In the genomic region with DNA sequence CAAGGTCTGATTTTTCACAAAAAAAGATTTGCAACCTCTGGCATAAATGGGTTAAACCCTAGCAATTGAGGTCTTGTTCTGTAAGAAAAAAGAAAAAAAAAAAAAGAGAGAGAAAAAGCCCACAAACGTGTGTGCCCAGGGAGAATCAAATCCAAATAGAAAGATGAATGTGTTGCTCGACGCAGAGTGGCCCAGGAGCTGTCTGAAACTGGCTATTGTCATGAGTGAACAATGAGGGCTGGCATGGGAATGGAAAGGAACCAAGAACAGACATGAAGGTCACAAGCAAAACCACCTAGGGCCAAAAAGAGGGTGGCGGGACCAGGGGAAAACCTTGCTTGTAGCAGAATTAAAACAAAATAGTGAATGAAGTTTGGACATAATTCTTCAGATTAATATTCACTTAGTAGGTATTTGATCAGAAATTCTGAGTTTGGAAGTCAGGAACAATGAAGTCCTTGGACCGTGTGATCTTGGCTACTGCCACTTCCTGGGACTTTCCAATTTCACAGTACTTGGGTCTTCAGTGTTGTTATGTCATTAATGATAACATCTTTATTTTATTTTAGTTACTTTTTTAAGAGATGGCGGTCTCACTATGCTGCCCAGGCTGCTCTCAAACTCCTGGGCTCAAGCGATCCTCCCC, we compare ENCODE assay signal across 9 cellular contexts. TPM values are rescaled to one million over a fixed set of nuclear protein-coding genes. Genes with fewer than 3 reads are reported as not detected.
DNase-seq lines count a peak whose midpoint lies in the region; ATAC-seq and TF ChIP-seq lines count a peak whose summit lies in the region.
"Had no signal": no experiment of that assay in that cellular context is flagged by ENCODE, and none has a peak within 500 bp of the region (broad histone marks: within the 10 kb centered on the region; RNA-seq: fewer than 3 reads in every experiment).

No MANE protein-coding gene starts in this region.

- no peaks in the 10 kb centered on the region for H3K27me3 ChIP-seq in foreskin keratinocyte

- H3K27me3 Mint-ChIP-seq in stimulated activated memory B cell treated with anti-CD40 and anti-IgM and Interleukin-4, amounts not matched to agents 10 μg/mL and 1 μg/mL and 100 μg/mL, for 72 hours, result no peaks in the 10 kb centered on the region

- DNase-seq in DMS53 (lab: John Stamatoyannopoulos, UW) (peak; percentile 58), DMS53 treated with DMSO at 0.1 percent for 48 hours (lab: John Stamatoyannopoulos, UW; ENCODE audit: unreplicated experiment) (no peak), foreskin keratinocyte (no peak), NCI-H1092 (lab: John Stamatoyannopoulos, UW) (no peak), NCI-H1048 (lab: John Stamatoyannopoulos, UW) (no peak), D341Med (ENCODE audit: low spot score) (no peak)
- DNase-seq: 8988T had no signal

- peak overlapping the region; percentile 82 for H3K27ac ChIP-seq in foreskin keratinocyte

- H3K4me1 Mint-ChIP-seq in stimulated activated memory B cell treated with anti-CD40 and anti-IgM and Interleukin-4, amounts not matched to agents 10 μg/mL and 1 μg/mL and 100 μg/mL, for 72 hours, result peaks cover 58% of the 10 kb centered on the region

- H3K27ac Mint-ChIP-seq in stimulated activated memory B cell treated with anti-CD40 and anti-IgM and Interleukin-4, amounts not matched to agents 10 μg/mL and 1 μg/mL and 100 μg/mL, for 72 hours, result peak overlapping the region; percentile 92

- peaks cover 61% of the 10 kb centered on the region for H3K4me1 ChIP-seq in foreskin keratinocyte

- ATAC-seq in foreskin keratinocyte, result no peak
- ATAC-seq in stimulated activated memory B cell treated with anti-CD40 and anti-IgM and Interleukin-4, amounts not matched to agents 10 μg/mL and 1 μg/mL and 100 μg/mL, for 72 hours, result no peak

- H3K9me3 Mint-ChIP-seq in stimulated activated memory B cell treated with anti-CD40 and anti-IgM and Interleukin-4, amounts not matched to agents 10 μg/mL and 1 μg/mL and 100 μg/mL, for 72 hours, result no peaks in the 10 kb centered on the region

- TF ChIP-seq CTCF in WI38 (IDR thresholded peaks at IDR 0.05; ENCODE audit: low read depth, low read length) (no peak), foreskin keratinocyte (conservative IDR thresholded peaks at IDR 0.05) (no peak)

- H3K4me3 ChIP-seq in WI38 (ENCODE audit: low read depth, low read length), result peak overlapping the region; percentile 97

- peaks cover 66% of the 10 kb centered on the region for H3K36me3 Mint-ChIP-seq in stimulated activated memory B cell treated with anti-CD40 and anti-IgM and Interleukin-4, amounts not matched to agents 10 μg/mL and 1 μg/mL and 100 μg/mL, for 72 hours

- H3K4me3 Mint-ChIP-seq in stimulated activated memory B cell treated with anti-CD40 and anti-IgM and Interleukin-4, amounts not matched to agents 10 μg/mL and 1 μg/mL and 100 μg/mL, for 72 hours, result peak overlapping the region; percentile 66

RNA-seq across cellular contexts. Expression of gene ENO1, which starts 3.1 kb away (rescaled TPM):
- 2,474 and 2,598 TPM in 2 replicates for total RNA-seq in foreskin keratinocyte
- 2,513 and 2,566 TPM in 2 replicates for polyA plus RNA-seq in foreskin keratinocyte

RNA-seq across cellular contexts. Expression of gene RERE, which starts 57.9 kb away (rescaled TPM):
- 20.5 and 23.1 TPM in 2 replicates for total RNA-seq in foreskin keratinocyte
- polyA plus RNA-seq in foreskin keratinocyte, result 7.6 and 9.9 TPM in 2 replicates
